In genomic region chr19:42172261-42172660, GRCh38 we compare ENCODE assay signal across 24 cellular contexts.
"Had no signal": no experiment of that assay in that cellular context is flagged by ENCODE, and none has a peak within 500 bp of the region (broad histone marks: within the 10 kb centered on the region; RNA-seq: fewer than 3 reads in every experiment).

No MANE protein-coding gene starts in this region.

- H3K27me3 ChIP-seq: ovary, vagina had no signal

- H3K9me3 ChIP-seq: breast epithelium, colonic mucosa, left ventricle myocardium inferior, neutrophil, ovary, prostate gland, thoracic aorta, vagina had no signal

- H3K27ac ChIP-seq: breast epithelium, colonic mucosa, left ventricle myocardium inferior, neutrophil, ovary, prostate gland, thoracic aorta, vagina, VCaP had no signal

- DNase-seq: activated CD4-positive, alpha-beta T cell treated with anti-CD3 and anti-CD28 coated beads for 1 hour; activated CD4-positive, alpha-beta T cell treated with anti-CD3 and anti-CD28 coated beads, Interleukin-2, amount 50 U/mL, for 1 hour; activated CD8-positive, alpha-beta memory T cell treated with anti-CD3 and anti-CD28 coated beads, Interleukin-2, amount 50 U/mL, for 4 hours; activated CD8-positive, alpha-beta T cell treated with anti-CD3 and anti-CD28 coated beads, Interleukin-2, amount 10 ng/mL, durations not matched to agents 7 days and 5 days; activated naive CD4-positive, alpha-beta T cell treated with Interleukin-2 at 50 U/mL for 16 hours; activated naive CD8-positive, alpha-beta T cell treated with anti-CD3 and anti-CD28 coated beads for 36 hours; activated T-cell treated with anti-CD3 and anti-CD28 coated beads, Interleukin-2, amount 50 U/mL, for 24 hours; colonic mucosa; dorsolateral prefrontal cortex; effector memory CD8-positive, alpha-beta T cell; hippocampal formation; kidney glomerular epithelial cell; left ventricle myocardium inferior; natural killer cell; ovary; stimulated activated CD4-positive, alpha-beta T cell treated with anti-CD3 and anti-CD28 coated beads, Interleukin-4, amount 100 ng/mL, for 24 hours; stimulated activated naive CD4-positive, alpha-beta T cell treated with Interleukin-2 at 50 U/mL for 16 hours had no signal

- H3K4me3 ChIP-seq: breast epithelium, colonic mucosa, dorsolateral prefrontal cortex, left ventricle myocardium inferior, ovary, prostate gland, thoracic aorta, vagina had no signal

- H3K36me3 ChIP-seq: breast epithelium, colonic mucosa, left ventricle myocardium inferior, neutrophil, ovary, prostate gland, thoracic aorta, vagina had no signal

- ATAC-seq: activated CD8-positive, alpha-beta T cell treated with anti-CD3 and anti-CD28 coated beads, Interleukin-2, amount 10 ng/mL, durations not matched to agents 7 days and 5 days; effector memory CD8-positive, alpha-beta T cell; esophagus mucosa; natural killer cell had no signal

- H3K4me1 ChIP-seq: colonic mucosa, prostate gland had no signal
